ENCODE assay signal across 1 cellular context in genomic region chr12:47377414-47378221, GRCh38.
TF ChIP-seq lines count a peak whose summit lies in the region.

No MANE protein-coding gene starts in this region.

TF ChIP-seq in HEK293, 187 proteins besides CTCF, POLR2A, EP300 and RAD21 (continued from another document):
- TF ChIP-seq ZNF670 (tag by site-specific recombination; IDR thresholded peaks at IDR 0.05; ENCODE audit: low read depth) (no peak), ZBTB21 (tag by site-specific recombination; IDR thresholded peaks at IDR 0.05) (peak; percentile 82), ZNF544 (tag by site-specific recombination; IDR thresholded peaks at IDR 0.05) (no peak), GLI4 (tag by site-specific recombination; IDR thresholded peaks at IDR 0.05) (no peak), ZNF629 (tag by site-specific recombination; IDR thresholded peaks at IDR 0.05) (peak; percentile 82)
- TF ChIP-seq, protein P1, sequence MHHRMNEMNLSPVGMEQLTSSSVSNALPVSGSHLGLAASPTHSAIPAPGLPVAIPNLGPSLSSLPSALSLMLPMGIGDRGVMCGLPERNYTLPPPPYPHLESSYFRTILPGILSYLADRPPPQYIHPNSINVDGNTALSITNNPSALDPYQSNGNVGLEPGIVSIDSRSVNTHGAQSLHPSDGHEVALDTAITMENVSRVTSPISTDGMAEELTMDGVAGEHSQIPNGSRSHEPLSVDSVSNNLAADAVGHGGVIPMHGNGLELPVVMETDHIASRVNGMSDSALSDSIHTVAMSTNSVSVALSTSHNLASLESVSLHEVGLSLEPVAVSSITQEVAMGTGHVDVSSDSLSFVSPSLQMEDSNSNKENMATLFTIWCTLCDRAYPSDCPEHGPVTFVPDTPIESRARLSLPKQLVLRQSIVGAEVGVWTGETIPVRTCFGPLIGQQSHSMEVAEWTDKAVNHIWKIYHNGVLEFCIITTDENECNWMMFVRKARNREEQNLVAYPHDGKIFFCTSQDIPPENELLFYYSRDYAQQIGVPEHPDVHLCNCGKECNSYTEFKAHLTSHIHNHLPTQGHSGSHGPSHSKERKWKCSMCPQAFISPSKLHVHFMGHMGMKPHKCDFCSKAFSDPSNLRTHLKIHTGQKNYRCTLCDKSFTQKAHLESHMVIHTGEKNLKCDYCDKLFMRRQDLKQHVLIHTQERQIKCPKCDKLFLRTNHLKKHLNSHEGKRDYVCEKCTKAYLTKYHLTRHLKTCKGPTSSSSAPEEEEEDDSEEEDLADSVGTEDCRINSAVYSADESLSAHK (tag by site-specific recombination; IDR thresholded peaks at IDR 0.05), result no peak
